ENCODE assay signal across 18 cellular contexts in genomic region chr10:72525277-72525676, GRCh38.
DNase-seq lines count a peak whose midpoint lies in the region; ATAC-seq and TF ChIP-seq lines count a peak whose summit lies in the region.
"Had no signal": no experiment of that assay in that cellular context is flagged by ENCODE, and none has a peak within 500 bp of the region (broad histone marks: within the 10 kb centered on the region; RNA-seq: fewer than 3 reads in every experiment).

No MANE protein-coding gene starts in this region.

- ATAC-seq in stimulated activated naive B cell treated with anti-CD40 and anti-IgM and Interleukin-4, amounts not matched to agents 10 μg/mL and 1 μg/mL and 100 μg/mL, for 72 hours (replicated peaks), result no peak
- ATAC-seq: activated CD4-positive, alpha-beta T cell treated with anti-CD3 and anti-CD28 coated beads for 36 hours; heart left ventricle; lower lobe of right lung; stimulated activated naive CD8-positive, alpha-beta T cell treated with anti-CD3 and anti-CD28 coated beads, Interleukin-15, amount 100 ng/mL, for 72 hours had no signal

- TF ChIP-seq CTCF in Caco-2 (IDR thresholded peaks at IDR 0.05; ENCODE audit: insufficient read depth in 1 of 2, low read depth in 1 of 2, low read length in 1 of 2, severe bottlenecking in 1 of 2, unreplicated experiment in 1 of 2), result no peak
- no peak for TF ChIP-seq CTCF in fibroblast of mammary gland (conservative IDR thresholded peaks at IDR 0.05; ENCODE audit: control insufficient read depth, insufficient read depth, low read depth, low read length)
- TF ChIP-seq CTCF in nephron (IDR thresholded peaks at IDR 0.05; ENCODE audit: unreplicated experiment in 3 of 3), result no peak
- no peak for TF ChIP-seq CTCF in esophagus muscularis mucosa (IDR thresholded peaks at IDR 0.05)
- TF ChIP-seq CTCF in transverse colon (IDR thresholded peaks at IDR 0.05), result no peak

- H3K4me1 ChIP-seq in Caco-2 (peaks cover 20% of the 10 kb centered on the region), esophagus muscularis mucosa (no peaks in the 10 kb centered on the region), transverse colon (no peaks in the 10 kb centered on the region)
- H3K4me1 ChIP-seq: lower lobe of right lung, prostate gland had no signal

- H3K9me3 ChIP-seq in Caco-2 (no peaks in the 10 kb centered on the region), esophagus muscularis mucosa (no peaks in the 10 kb centered on the region), transverse colon (no peaks in the 10 kb centered on the region)
- H3K9me3 ChIP-seq: heart left ventricle, lower lobe of right lung, prostate gland had no signal

- H3K27ac Mint-ChIP-seq in Caco-2 (ENCODE audit: unreplicated experiment), result peak overlapping the region; percentile 6
- peak overlapping the region; percentile 18 to 76 (median 55) for H3K27ac Mint-ChIP-seq in nephron
- no peak overlapping the region for H3K27ac Mint-ChIP-seq in stimulated activated naive B cell treated with anti-CD40 and anti-IgM and Interleukin-4, amounts not matched to agents 10 μg/mL and 1 μg/mL and 100 μg/mL, for 72 hours
- H3K27ac Mint-ChIP-seq: activated CD4-positive, alpha-beta T cell treated with anti-CD3 and anti-CD28 coated beads for 36 hours; CD14-positive monocyte; stimulated activated naive CD8-positive, alpha-beta T cell treated with anti-CD3 and anti-CD28 coated beads, Interleukin-15, amount 100 ng/mL, for 72 hours had no signal

- BruUV-seq in Caco-2 (replicated peaks; lab: Mats Ljungman, UMichigan), result no TSS peak

- no peak overlapping the region for H3K4me3 ChIP-seq in Caco-2 (ENCODE audit: low read depth, low read length)
- H3K4me3 ChIP-seq in fibroblast of mammary gland (ENCODE audit: control insufficient read depth, low read depth, low read length), result no peak overlapping the region
- no peak overlapping the region for H3K4me3 ChIP-seq in esophagus muscularis mucosa
- H3K4me3 ChIP-seq in transverse colon, result no peak overlapping the region
- H3K4me3 ChIP-seq: heart left ventricle, lower lobe of right lung, prostate gland had no signal

- H3K27me3 Mint-ChIP-seq in Caco-2 (ENCODE audit: insufficient read depth, unreplicated experiment) (no peaks in the 10 kb centered on the region), nephron (ENCODE audit: low read depth) (no peaks in the 10 kb centered on the region)
- H3K27me3 Mint-ChIP-seq in stimulated activated naive B cell treated with anti-CD40 and anti-IgM and Interleukin-4, amounts not matched to agents 10 μg/mL and 1 μg/mL and 100 μg/mL, for 72 hours, result no peaks in the 10 kb centered on the region
- H3K27me3 Mint-ChIP-seq: activated CD4-positive, alpha-beta T cell treated with anti-CD3 and anti-CD28 coated beads for 36 hours; stimulated activated naive CD8-positive, alpha-beta T cell treated with anti-CD3 and anti-CD28 coated beads, Interleukin-15, amount 100 ng/mL, for 72 hours had no signal

- WGBS in esophagus muscularis mucosa, result 73% methylated on average over 5 of the region's 5 CpGs
- WGBS in transverse colon (ENCODE audit: low coverage in 1 of 2), 2 donors, result 40 to 54% methylated on average over 5 of the region's 5 CpGs

- TF ChIP-seq EP300 in esophagus muscularis mucosa (IDR thresholded peaks at IDR 0.05), result no peak
- TF ChIP-seq EP300 in transverse colon (IDR thresholded peaks at IDR 0.05; ENCODE audit: low read depth), result no peak

- H3K36me3 ChIP-seq in Caco-2 (ENCODE audit: control insufficient read depth, insufficient read depth, low read length), result no peaks in the 10 kb centered on the region
- no peaks in the 10 kb centered on the region for H3K36me3 ChIP-seq in esophagus muscularis mucosa
- no peaks in the 10 kb centered on the region for H3K36me3 ChIP-seq in transverse colon
- H3K36me3 ChIP-seq: lower lobe of right lung, prostate gland had no signal

- CTCF ChIA-PET in Caco-2 (lab: Charles Lee), result no interaction called here

- DNase-seq in Caco-2, result peak in 1 of 2 experiments; percentile 32
- peak; percentile 30 for DNase-seq in NCI-H69 (lab: John Stamatoyannopoulos, UW)
- DNase-seq in fibroblast of mammary gland (ENCODE audit: low read depth), result peak; percentile 28
- no peak for DNase-seq in DMS53 (lab: John Stamatoyannopoulos, UW)
- DNase-seq in stimulated activated naive B cell treated with anti-CD40 and anti-IgM and Interleukin-4, amounts not matched to agents 10 μg/mL and 1 μg/mL and 100 μg/mL, for 72 hours, result no peak
- DNase-seq in esophagus muscularis mucosa (ENCODE audit: extremely low spot score), result no peak
- DNase-seq in transverse colon, result no peak
- DNase-seq: activated CD4-positive, alpha-beta T cell treated with anti-CD3 and anti-CD28 coated beads for 36 hours; anterior cingulate cortex; effector CD8-positive, alpha-beta T cell; heart left ventricle; lower lobe of right lung; NCI-H226; stimulated activated naive CD8-positive, alpha-beta T cell treated with anti-CD3 and anti-CD28 coated beads, Interleukin-15, amount 100 ng/mL, for 72 hours; T-helper 1 cell had no signal

- H3K4me1 Mint-ChIP-seq in Caco-2 (ENCODE audit: low read depth, unreplicated experiment) (peaks cover 12% of the 10 kb centered on the region), nephron (peaks cover 9% of the 10 kb centered on the region)
- no peaks in the 10 kb centered on the region for H3K4me1 Mint-ChIP-seq in stimulated activated naive B cell treated with anti-CD40 and anti-IgM and Interleukin-4, amounts not matched to agents 10 μg/mL and 1 μg/mL and 100 μg/mL, for 72 hours
- H3K4me1 Mint-ChIP-seq: activated CD4-positive, alpha-beta T cell treated with anti-CD3 and anti-CD28 coated beads for 36 hours; stimulated activated naive CD8-positive, alpha-beta T cell treated with anti-CD3 and anti-CD28 coated beads, Interleukin-15, amount 100 ng/mL, for 72 hours had no signal

- TF ChIP-seq POLR2A in esophagus muscularis mucosa (IDR thresholded peaks at IDR 0.05; ENCODE audit: low read depth) (no peak), transverse colon (IDR thresholded peaks at IDR 0.05) (no peak)

- no peak overlapping the region for H3K27ac ChIP-seq in esophagus muscularis mucosa (replicated peaks in 1 of 4)
- no peak overlapping the region for H3K27ac ChIP-seq in transverse colon
- H3K27ac ChIP-seq: heart left ventricle, lower lobe of right lung, prostate gland had no signal

- H3K9me3 Mint-ChIP-seq in Caco-2 (ENCODE audit: unreplicated experiment), result no peaks in the 10 kb centered on the region
- no peaks in the 10 kb centered on the region for H3K9me3 Mint-ChIP-seq in nephron
- H3K9me3 Mint-ChIP-seq in stimulated activated naive B cell treated with anti-CD40 and anti-IgM and Interleukin-4, amounts not matched to agents 10 μg/mL and 1 μg/mL and 100 μg/mL, for 72 hours, result no peaks in the 10 kb centered on the region
- H3K9me3 Mint-ChIP-seq: stimulated activated naive CD8-positive, alpha-beta T cell treated with anti-CD3 and anti-CD28 coated beads, Interleukin-15, amount 100 ng/mL, for 72 hours had no signal

- peak overlapping the region; percentile 15 for H3K4me3 Mint-ChIP-seq in Caco-2 (ENCODE audit: unreplicated experiment)
- H3K4me3 Mint-ChIP-seq in nephron, result no peak overlapping the region
- no peak overlapping the region for H3K4me3 Mint-ChIP-seq in stimulated activated naive B cell treated with anti-CD40 and anti-IgM and Interleukin-4, amounts not matched to agents 10 μg/mL and 1 μg/mL and 100 μg/mL, for 72 hours
- H3K4me3 Mint-ChIP-seq: activated CD4-positive, alpha-beta T cell treated with anti-CD3 and anti-CD28 coated beads for 36 hours; CD14-positive monocyte; stimulated activated naive CD8-positive, alpha-beta T cell treated with anti-CD3 and anti-CD28 coated beads, Interleukin-15, amount 100 ng/mL, for 72 hours had no signal

- no peaks in the 10 kb centered on the region for H3K27me3 ChIP-seq in Caco-2 (replicated peaks; ENCODE audit: control insufficient read depth, insufficient read depth, low read length)
- H3K27me3 ChIP-seq in esophagus muscularis mucosa, result no peaks in the 10 kb centered on the region
- H3K27me3 ChIP-seq in transverse colon, result no peaks in the 10 kb centered on the region
- H3K27me3 ChIP-seq: heart left ventricle had no signal

- POLR2A ChIA-PET in Caco-2 (lab: Charles Lee), result interaction anchor here (1.2 kb wide), 1 partner anchor 166 kb away, joined by 7 read pairs; the partner anchor contains the start of gene MCU

- H3K36me3 Mint-ChIP-seq in Caco-2 (ENCODE audit: insufficient read depth, unreplicated experiment) (no peaks in the 10 kb centered on the region), nephron (ENCODE audit: low read depth) (peaks cover 6% of the 10 kb centered on the region)
- peaks cover 0 to 3% of the 10 kb centered on the region in 2 donors for H3K36me3 Mint-ChIP-seq in stimulated activated naive B cell treated with anti-CD40 and anti-IgM and Interleukin-4, amounts not matched to agents 10 μg/mL and 1 μg/mL and 100 μg/mL, for 72 hours

- in situ Hi-C loops in transverse colon (cut with MboI; ENCODE audit: low pct_ligation_motif_present in 1 of 4, low pct_unique_long_range_greater_than_20kb in 1 of 4, low sequenced_read_pairs in 3 of 4), result no loop called here

- intact Hi-C loops in Caco-2 (cut with micrococcal nuclease; ENCODE audit: unreplicated experiment), result no loop called here
- intact Hi-C loops in esophagus muscularis mucosa (cut with DNase I), result no loop called here
- intact Hi-C loops in transverse colon (cut with DNase I; ENCODE audit: low total_unique reads), result no loop called here

Comparison
In these comparisons a context has a peak if more than half of its experiments do, and no peak if none do; other contexts are left out.
1. DNase-seq: peak in NCI-H69 (single experiment) and fibroblast of mammary gland (single experiment); none in DMS53 (single experiment), stimulated activated naive B cell treated with anti-CD40 and anti-IgM and Interleukin-4, amounts not matched to agents 10 μg/mL and 1 μg/mL and 100 μg/mL, for 72 hours (single experiment), esophagus muscularis mucosa (single experiment) and transverse colon (single experiment).